Comparison of ENCODE assay signal across 9 cellular contexts in the genomic region with DNA sequence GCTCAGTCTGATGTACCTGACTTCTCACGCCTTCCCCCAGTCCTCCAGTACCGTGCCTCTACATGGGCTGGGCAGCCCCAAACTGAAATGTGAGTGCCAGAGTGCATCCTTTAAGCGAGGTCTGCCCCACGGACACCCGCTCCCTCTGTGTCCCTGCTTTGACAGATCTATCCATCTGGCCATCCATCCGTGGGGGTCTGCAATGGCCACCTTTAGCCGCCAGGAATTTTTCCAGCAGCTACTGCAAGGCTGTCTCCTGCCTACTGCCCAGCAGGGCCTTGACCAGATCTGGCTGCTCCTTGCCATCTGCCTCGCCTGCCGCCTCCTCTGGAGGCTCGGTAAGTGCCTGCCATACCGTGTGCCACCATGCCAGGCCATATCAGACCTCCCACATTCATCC. TPM values are rescaled to one million over a fixed set of nuclear protein-coding genes. Genes with fewer than 3 reads are reported as not detected.
A peak's percentile ranks its signal among the peaks of the same experiment; 100 is the strongest.
DNase-seq lines count a peak whose midpoint lies in the region; ATAC-seq and TF ChIP-seq lines count a peak whose summit lies in the region.
"Had no signal": no experiment of that assay in that cellular context is flagged by ENCODE, and none has a peak within 500 bp of the region (broad histone marks: within the 10 kb centered on the region; RNA-seq: fewer than 3 reads in every experiment).

No MANE protein-coding gene starts in this region.

- H3K4me3 ChIP-seq in Caco-2 (ENCODE audit: low read depth, low read length): 0 out of 2 replicates have a peak overlapping the region, but pooled peaks have one; percentile 61
- peak overlapping the region; percentile 73 to 84 for H3K4me3 ChIP-seq in Panc1 (ENCODE audit: low read depth in 2 of 2, low read length in 2 of 2)
- peak overlapping the region; percentile 71 for H3K4me3 ChIP-seq in epithelial cell of proximal tubule (ENCODE audit: low read depth, low read length)
- H3K4me3 ChIP-seq in trophoblast cell (ENCODE audit: low read depth, low read length): peak overlapping the region; percentile 78

- no peaks in the 10 kb centered on the region for H3K4me1 Mint-ChIP-seq in Caco-2 (ENCODE audit: low read depth, unreplicated experiment)

- no peak overlapping the region for H3K18ac ChIP-seq in trophoblast cell (ENCODE audit: low read length)

- H3K36me3 ChIP-seq in Caco-2 (ENCODE audit: control insufficient read depth, insufficient read depth, low read length): no peaks in the 10 kb centered on the region
- H3K36me3 ChIP-seq in Panc1 (ENCODE audit: control insufficient read depth, insufficient read depth, low read length): no peaks in the 10 kb centered on the region
- no peaks in the 10 kb centered on the region for H3K36me3 ChIP-seq in trophoblast cell (ENCODE audit: control insufficient read depth in 1 of 2, insufficient read depth in 2 of 2, low read length in 2 of 2)

- H2AK5ac ChIP-seq in trophoblast cell (ENCODE audit: low read length): no peak overlapping the region

- H4K8ac ChIP-seq in trophoblast cell (ENCODE audit: low read depth, low read length): no peak overlapping the region

- H3K27ac ChIP-seq in Panc1 (ENCODE audit: low read length): peak overlapping the region; percentile 57; the same call in 1 of the 2 replicates
- no peak overlapping the region for H3K27ac ChIP-seq in trophoblast cell (ENCODE audit: low read depth, low read length)

- peaks cover 5% of the 10 kb centered on the region for H3K36me3 Mint-ChIP-seq in Caco-2 (ENCODE audit: insufficient read depth, unreplicated experiment)

- BruUV-seq in Caco-2 (replicated peaks; lab: Mats Ljungman, UMichigan) (no TSS peak), Panc1 (replicated peaks; lab: Mats Ljungman, UMichigan) (no TSS peak)

- POLR2A ChIA-PET in Caco-2 (lab: Charles Lee): no interaction called here
- POLR2A ChIA-PET in Panc1 (lab: Charles Lee): no interaction called here

- no peak for TF ChIP-seq CTCF in Caco-2 (IDR thresholded peaks at IDR 0.05; ENCODE audit: insufficient read depth in 1 of 2, low read depth in 1 of 2, low read length in 1 of 2, severe bottlenecking in 1 of 2, unreplicated experiment in 1 of 2)
- no peak for TF ChIP-seq CTCF in Panc1 (IDR thresholded peaks at IDR 0.05)
- no peak for TF ChIP-seq CTCF in epithelial cell of proximal tubule (conservative IDR thresholded peaks at IDR 0.05; ENCODE audit: low read depth, low read length)

- H3K9me3 Mint-ChIP-seq in Caco-2 (ENCODE audit: unreplicated experiment): no peaks in the 10 kb centered on the region

- no CpG with 5 or more reads among the region's 11 CpGs for WGBS in trophoblast cell (ENCODE audit: extremely low coverage, insufficient coverage, insufficient read length)

- H3K79me1 ChIP-seq in trophoblast cell (ENCODE audit: low read length): peaks cover 13% of the 10 kb centered on the region

- H3K27me3 ChIP-seq in Caco-2 (replicated peaks; ENCODE audit: control insufficient read depth, insufficient read depth, low read length): no peaks in the 10 kb centered on the region
- H3K27me3 ChIP-seq in Panc1 (ENCODE audit: control insufficient read depth, insufficient read depth, low read length): no peaks in the 10 kb centered on the region
- no peaks in the 10 kb centered on the region for H3K27me3 ChIP-seq in trophoblast cell (ENCODE audit: insufficient read depth, low read length)

- H3K27me3 Mint-ChIP-seq in Caco-2 (ENCODE audit: insufficient read depth, unreplicated experiment): no peaks in the 10 kb centered on the region

- no peaks in the 10 kb centered on the region for H3K9me3 ChIP-seq in Caco-2
- no peaks in the 10 kb centered on the region for H3K9me3 ChIP-seq in Panc1 (ENCODE audit: control insufficient read depth, insufficient read depth, low read depth, low read length)
- H3K9me3 ChIP-seq in trophoblast cell (ENCODE audit: insufficient read depth, low read depth, low read length): peaks cover 2% of the 10 kb centered on the region

- intact Hi-C loops in Caco-2 (cut with micrococcal nuclease; ENCODE audit: unreplicated experiment) (no loop called here), Panc1 (cut with micrococcal nuclease; ENCODE audit: unreplicated experiment) (loop anchor here (10.0 kb wide), 1 partner anchor 425 kb away; no protein-coding TSS in a partner anchor)

- H3K4me1 ChIP-seq in Caco-2 (peaks cover 4% of the 10 kb centered on the region; the same call in 1 of the 2 replicates), Panc1 (ENCODE audit: control insufficient read depth, insufficient read depth, low read length) (no peaks in the 10 kb centered on the region), trophoblast cell (ENCODE audit: control insufficient read depth in 1 of 2, insufficient read depth in 2 of 2, low read length in 2 of 2) (peaks cover 20 to 29% of the 10 kb centered on the region in 2 experiments)

- H3K14ac ChIP-seq in trophoblast cell (ENCODE audit: low read length): no peak overlapping the region

- H2BK12ac ChIP-seq in trophoblast cell (ENCODE audit: low read length): no peak overlapping the region

- H3K9ac ChIP-seq in trophoblast cell (ENCODE audit: low read length): no peak overlapping the region

- no peak for ATAC-seq in Panc1

- H3K4me2 ChIP-seq in trophoblast cell (ENCODE audit: low read length): peak overlapping the region; percentile 94

- H2AFZ ChIP-seq in trophoblast cell (ENCODE audit: insufficient read depth, low read length, poor library complexity): no peak overlapping the region

- H4K12ac ChIP-seq in trophoblast cell (ENCODE audit: low read depth, low read length): no peak overlapping the region

- in situ Hi-C loops in Panc1 (cut with HindIII; ENCODE audit: low pct_unique_long_range_greater_than_20kb, low sequenced_read_pairs): no loop called here

- no peaks in the 10 kb centered on the region for H3K79me2 ChIP-seq in trophoblast cell (ENCODE audit: control insufficient read depth, insufficient read depth, low read length, poor library complexity)

- no peak overlapping the region for H3K23ac ChIP-seq in trophoblast cell (ENCODE audit: low read length)

- DNase-seq in Caco-2 (no peak), Panc1 (ENCODE audit: low read depth, low spot score) (no peak), epithelial cell of proximal tubule (ENCODE audit: low read depth) (no peak), trophoblast cell (no peak), NCI-H2227 (lab: John Stamatoyannopoulos, UW; ENCODE audit: unreplicated experiment) (no peak), amygdala (lab: John Stamatoyannopoulos, UW) (no peak), NCI-H345 treated with DMSO at 0.1 percent for 48 hours (lab: John Stamatoyannopoulos, UW; ENCODE audit: unreplicated experiment) (no peak), Ammon's horn (ENCODE audit: low spot score) (no peak)
- DNase-seq: NCI-H226 had no signal

- H2BK5ac ChIP-seq in trophoblast cell (ENCODE audit: low read depth, low read length, poor library complexity): no peak overlapping the region

- no peak overlapping the region for H2BK120ac ChIP-seq in trophoblast cell (ENCODE audit: insufficient read depth, low read length, poor library complexity)

- H3K4me3 Mint-ChIP-seq in Caco-2 (ENCODE audit: unreplicated experiment): peak overlapping the region; percentile 82

- CTCF ChIA-PET in Caco-2 (lab: Charles Lee): no interaction called here
- CTCF ChIA-PET in Panc1 (lab: Charles Lee): no interaction called here

- H3K27ac Mint-ChIP-seq in Caco-2 (ENCODE audit: unreplicated experiment): no peak overlapping the region

- no peak overlapping the region for H4K91ac ChIP-seq in trophoblast cell (ENCODE audit: low read depth, low read length)

- H3K4ac ChIP-seq in trophoblast cell (ENCODE audit: low read depth, low read length): no peak overlapping the region

RNA-seq across cellular contexts. Expression of a gene that starts 0.8 kb away (rescaled TPM):
- total RNA-seq in Caco-2 (2022): 3.2 and 4.6 TPM in 2 replicates
- 8.6 TPM for total RNA-seq in Panc1 (2021; ENCODE audit: unreplicated experiment)
- polyA plus RNA-seq in Panc1 (2012; ENCODE audit: insufficient read length): 16.5 TPM
- total RNA-seq in epithelial cell of proximal tubule: 6.6 and 18.7 TPM in 2 replicates
- polyA plus RNA-seq in trophoblast cell (2013): 29.8 and 31.0 TPM in 2 replicates

RNA-seq across cellular contexts. Expression of a gene that starts 12.0 kb away (rescaled TPM):
- total RNA-seq in Caco-2 (2022): 141 and 154 TPM in 2 replicates
- total RNA-seq in Panc1 (2021; ENCODE audit: unreplicated experiment): 157 TPM
- 118 TPM for polyA plus RNA-seq in Panc1 (2012; ENCODE audit: insufficient read length)
- 93.7 and 190 TPM in 2 replicates for total RNA-seq in epithelial cell of proximal tubule
- polyA plus RNA-seq in trophoblast cell (2013): 118 TPM in 2 replicates

RNA-seq across cellular contexts. Expression of a gene that starts 29.9 kb away (rescaled TPM):
- 9.3 and 11.1 TPM in 2 replicates for total RNA-seq in Caco-2 (2022)
- 29.4 TPM for total RNA-seq in Panc1 (2021; ENCODE audit: unreplicated experiment)
- polyA plus RNA-seq in Panc1 (2012; ENCODE audit: insufficient read length): 39.7 TPM
- total RNA-seq in epithelial cell of proximal tubule: 7.4 and 10.7 TPM in 2 replicates
- polyA plus RNA-seq in trophoblast cell (2013): 7.7 and 7.9 TPM in 2 replicates

RNA-seq across cellular contexts. Expression of a gene that starts 33.6 kb away (rescaled TPM):
- 41.1 and 41.6 TPM in 2 replicates for total RNA-seq in Caco-2 (2022)
- total RNA-seq in Panc1 (2021; ENCODE audit: unreplicated experiment): 43.1 TPM
- polyA plus RNA-seq in Panc1 (2012; ENCODE audit: insufficient read length): 68.9 TPM
- total RNA-seq in epithelial cell of proximal tubule: 63.5 and 113 TPM in 2 replicates
- polyA plus RNA-seq in trophoblast cell (2013): 48.6 and 51.3 TPM in 2 replicates

RNA-seq across cellular contexts. Expression of a gene that starts 39.6 kb away (rescaled TPM):
- total RNA-seq in Caco-2 (2022) (0.95 TPM in 1 of 2 replicates, not detected in the other), Panc1 (2021; ENCODE audit: unreplicated experiment) (1.1 TPM), epithelial cell of proximal tubule (15.7 and 71.3 TPM in 2 replicates)
- polyA plus RNA-seq in Panc1 (2012; ENCODE audit: insufficient read length): 0.45 TPM
- polyA plus RNA-seq in trophoblast cell (2013): 0.71 and 0.86 TPM in 2 replicates
